ENCODE assay signal across 19 cellular contexts in genomic region chr16:56307534-56307873, GRCh38.
"Had no signal": no experiment of that assay in that cellular context is flagged by ENCODE, and none has a peak within 500 bp of the region (broad histone marks: within the 10 kb centered on the region; RNA-seq: fewer than 3 reads in every experiment).

No MANE protein-coding gene starts in this region.

- H3K4me1 Mint-ChIP-seq: immature natural killer cell; naive thymus-derived CD8-positive, alpha-beta T cell; stimulated activated memory B cell treated with anti-CD40 and anti-IgM and Interleukin-4, amounts not matched to agents 10 μg/mL and 1 μg/mL and 100 μg/mL, for 72 hours had no signal

- H3K27ac Mint-ChIP-seq: nephron progenitor cell; stimulated activated memory B cell treated with anti-CD40 and anti-IgM and Interleukin-4, amounts not matched to agents 10 μg/mL and 1 μg/mL and 100 μg/mL, for 72 hours had no signal

- ATAC-seq: left ventricle myocardium superior; lower lobe of right lung; naive thymus-derived CD8-positive, alpha-beta T cell; right cardiac atrium; stimulated activated memory B cell treated with anti-CD40 and anti-IgM and Interleukin-4, amounts not matched to agents 10 μg/mL and 1 μg/mL and 100 μg/mL, for 72 hours; stimulated activated naive CD8-positive, alpha-beta T cell treated with anti-CD3 and anti-CD28 coated beads, Interleukin-15, Interleukin-2, amounts not matched to agents 100 U/mL and 50 U/mL, for 24 hours had no signal

- H3K4me3 ChIP-seq: coronary artery, lower lobe of right lung, prostate gland, sigmoid colon, spleen, transverse colon, vagina had no signal

- H3K36me3 Mint-ChIP-seq: immature natural killer cell; naive thymus-derived CD8-positive, alpha-beta T cell; stimulated activated memory B cell treated with anti-CD40 and anti-IgM and Interleukin-4, amounts not matched to agents 10 μg/mL and 1 μg/mL and 100 μg/mL, for 72 hours had no signal

- H3K27ac ChIP-seq: coronary artery, lower lobe of right lung, neutrophil, prostate gland, sigmoid colon, spleen, transverse colon, vagina had no signal

- H3K4me3 Mint-ChIP-seq: immature natural killer cell; naive thymus-derived CD8-positive, alpha-beta T cell; nephron progenitor cell; stimulated activated memory B cell treated with anti-CD40 and anti-IgM and Interleukin-4, amounts not matched to agents 10 μg/mL and 1 μg/mL and 100 μg/mL, for 72 hours had no signal

- H3K36me3 ChIP-seq: lower lobe of right lung, neutrophil, prostate gland, spleen, transverse colon, vagina had no signal

- H3K27me3 ChIP-seq: neutrophil, sigmoid colon, transverse colon, vagina had no signal

- H3K9me3 Mint-ChIP-seq: immature natural killer cell; naive thymus-derived CD8-positive, alpha-beta T cell; nephron progenitor cell had no signal

- H3K9me3 ChIP-seq: lower lobe of right lung, neutrophil, prostate gland, sigmoid colon, spleen, transverse colon, vagina had no signal

- DNase-seq: dermis blood vessel endothelial cell; immature natural killer cell; islet precursor cell; kidney glomerular epithelial cell; left ventricle myocardium superior; lower lobe of right lung; naive thymus-derived CD8-positive, alpha-beta T cell; nephron progenitor cell; right cardiac atrium; sigmoid colon; stimulated activated CD4-positive, alpha-beta T cell treated with anti-CD3 and anti-CD28 coated beads, Interleukin-4, amount 100 ng/mL, for 4 hours; stimulated activated naive CD8-positive, alpha-beta T cell treated with anti-CD3 and anti-CD28 coated beads, Interleukin-15, Interleukin-2, amounts not matched to agents 100 U/mL and 50 U/mL, for 24 hours; transverse colon had no signal

- H3K4me1 ChIP-seq: lower lobe of right lung, prostate gland, spleen, transverse colon, vagina had no signal
